8 cellular contexts compared by ENCODE assay signal in genomic region chr11:44133335-44133946, GRCh38. TPM values are rescaled to one million over a fixed set of nuclear protein-coding genes. Genes with fewer than 3 reads are reported as not detected.
DNase-seq lines count a peak whose midpoint lies in the region; ATAC-seq, FAIRE-seq and TF ChIP-seq lines count a peak whose summit lies in the region.

No MANE protein-coding gene starts in this region.

- H3K4me1 ChIP-seq in MM.1S (ENCODE audit: low read length) (no peaks in the 10 kb centered on the region), body of pancreas (peaks cover 11% of the 10 kb centered on the region), HepG2 (ENCODE audit: insufficient read depth, low read length) (peaks cover 15% of the 10 kb centered on the region)

- H3K9me3 ChIP-seq in MM.1S (replicated peaks; ENCODE audit: insufficient read depth, low read length): no peaks in the 10 kb centered on the region
- no peaks in the 10 kb centered on the region for H3K9me3 ChIP-seq in body of pancreas
- H3K9me3 ChIP-seq in HepG2 (ENCODE audit: low read length): no peaks in the 10 kb centered on the region

- no peak overlapping the region for H3K4me2 ChIP-seq in MM.1S (ENCODE audit: low read depth, low read length)
- no peak overlapping the region for H3K4me2 ChIP-seq in HepG2 (ENCODE audit: low read depth, low read length)

- FAIRE-seq in HepG2 (lab: Jason Lieb, UNC): peak; percentile 12

- no peaks in the 10 kb centered on the region for H3K9me3 Mint-ChIP-seq in stimulated activated naive CD8-positive, alpha-beta T cell treated with anti-CD3 and anti-CD28 coated beads, Interleukin-15, amount 100 ng/mL, for 72 hours
- no peaks in the 10 kb centered on the region for H3K9me3 Mint-ChIP-seq in activated CD4-positive, alpha-beta memory T cell treated with anti-CD3 and anti-CD28 coated beads, Interleukin-2, amount 10 ng/mL, durations not matched to agents 7 days and 5 days

- no peaks in the 10 kb centered on the region for H3K27me3 ChIP-seq in GM06990 (replicated peaks; ENCODE audit: control insufficient read depth, insufficient read depth, low read length)
- H3K27me3 ChIP-seq in MM.1S (replicated peaks; ENCODE audit: insufficient read depth, low read length): no peaks in the 10 kb centered on the region
- H3K27me3 ChIP-seq in body of pancreas: no peaks in the 10 kb centered on the region
- H3K27me3 ChIP-seq in HepG2 (ENCODE audit: control insufficient read depth in 1 of 2, insufficient read depth in 2 of 2, low read length in 2 of 2): no peaks in the 10 kb centered on the region

- H3K4me3 ChIP-seq in GM06990 (replicated peaks; ENCODE audit: low read depth, low read length) (no peak overlapping the region), MM.1S (ENCODE audit: low read length) (no peak overlapping the region), body of pancreas (no peak overlapping the region), HepG2 (replicated peaks in 1 of 3; ENCODE audit: insufficient read depth in 1 of 3, low read depth in 2 of 3, low read length in 3 of 3) (no peak overlapping the region)

- intact Hi-C loops in body of pancreas (cut with DNase I): no loop called here
- intact Hi-C loops in HepG2 (cut with micrococcal nuclease; ENCODE audit: unreplicated experiment): no loop called here

- H3K9ac ChIP-seq in MM.1S (ENCODE audit: low read length) (no peak overlapping the region), HepG2 (ENCODE audit: insufficient read depth, low read depth, low read length) (no peak overlapping the region)

- H2AFZ ChIP-seq in MM.1S (ENCODE audit: low read length) (no peak overlapping the region), HepG2 (ENCODE audit: low read length) (no peak overlapping the region)

- peaks cover 24% of the 10 kb centered on the region for H3K36me3 Mint-ChIP-seq in activated CD4-positive, alpha-beta memory T cell treated with anti-CD3 and anti-CD28 coated beads, Interleukin-2, amount 10 ng/mL, durations not matched to agents 7 days and 5 days (ENCODE audit: low read depth)

- BruUV-seq in HepG2 (replicated peaks; lab: Mats Ljungman, UMichigan): no TSS peak

- H4K20me1 ChIP-seq in MM.1S (ENCODE audit: insufficient read depth, low read length) (no peaks in the 10 kb centered on the region), HepG2 (ENCODE audit: insufficient read depth, low read length) (no peaks in the 10 kb centered on the region)

- H3K4me3 Mint-ChIP-seq in stimulated activated naive CD8-positive, alpha-beta T cell treated with anti-CD3 and anti-CD28 coated beads, Interleukin-15, amount 100 ng/mL, for 72 hours: no peak overlapping the region
- no peak overlapping the region for H3K4me3 Mint-ChIP-seq in activated CD4-positive, alpha-beta memory T cell treated with anti-CD3 and anti-CD28 coated beads, Interleukin-2, amount 10 ng/mL, durations not matched to agents 7 days and 5 days

- peak; percentile 36; the same call in 1 of the 2 replicates for TF ChIP-seq RAD21 in HepG2 (CRISPR knock-in tag; IDR thresholded peaks at IDR 0.05)

- H3K27ac ChIP-seq in MM.1S (ENCODE audit: low read length) (no peak overlapping the region), body of pancreas (no peak overlapping the region), HepG2 (ENCODE audit: extremely low read length, insufficient read depth, low read length) (no peak overlapping the region)

- CTCF ChIA-PET in HepG2 (lab: Yijun Ruan, JAX; ENCODE audit: low intra/inter-chr PET ratio, low total read pairs): interaction anchor here (1.8 kb wide), 1 partner anchor 153 kb away, joined by 4 read pairs; no protein-coding TSS in a partner anchor
- CTCF ChIA-PET in activated CD4-positive, alpha-beta memory T cell treated with anti-CD3 and anti-CD28 coated beads, Interleukin-2, amount 10 ng/mL, durations not matched to agents 7 days and 5 days (lab: Charles Lee): interaction anchor here (0.5 to 1.7 kb wide), 8 partner anchors 11 to 404 kb away, joined by 3 to 6 read pairs (median 3); partner anchors contain the start of gene EXT2

- no peak for TF ChIP-seq POLR2A in body of pancreas (IDR thresholded peaks at IDR 0.05)
- TF ChIP-seq POLR2A in HepG2 (IDR thresholded peaks at IDR 0.05; ENCODE audit: insufficient read depth in 1 of 2, low read depth in 2 of 2, low read length in 2 of 2): no peak

- TF ChIP-seq EP300 in HepG2 (IDR thresholded peaks at IDR 0.05; ENCODE audit: low read depth in 2 of 2, low read length in 2 of 2): no peak
- no peak for TF ChIP-seq EP300 in HepG2 (CRISPR knock-in tag; IDR thresholded peaks at IDR 0.05; ENCODE audit: borderline replicate concordance)

- ATAC-seq in body of pancreas: no peak
- ATAC-seq in HepG2: peak; percentile 76
- no peak for ATAC-seq in stimulated activated naive CD8-positive, alpha-beta T cell treated with anti-CD3 and anti-CD28 coated beads, Interleukin-15, amount 100 ng/mL, for 72 hours

- no peaks in the 10 kb centered on the region for H3F3A ChIP-seq in MM.1S (ENCODE audit: insufficient read depth, low read length)

- in situ Hi-C loops in HepG2 (cut with HindIII; ENCODE audit: extremely low pct_ligation_motif_present, low pct_unique_long_range_greater_than_20kb): no loop called here

- H3K36me3 ChIP-seq in GM06990 (ENCODE audit: control insufficient read depth, insufficient read depth, low read length): peaks cover 1% of the 10 kb centered on the region
- no peaks in the 10 kb centered on the region for H3K36me3 ChIP-seq in MM.1S (replicated peaks; ENCODE audit: insufficient read depth, low read length)
- H3K36me3 ChIP-seq in body of pancreas (replicated peaks in 1 of 2; ENCODE audit: insufficient read depth in 1 of 2, low read depth in 2 of 2): peaks cover 0 to 4% of the 10 kb centered on the region in 2 donors
- peaks cover 3 to 21% of the 10 kb centered on the region in 2 experiments; a peak in 4 of 5 replicates for H3K36me3 ChIP-seq in HepG2 (replicated peaks in 1 of 2; ENCODE audit: control insufficient read depth in 1 of 2, insufficient read depth in 2 of 2, low read length in 2 of 2)

- TF ChIP-seq CTCF in GM06990 (IDR thresholded peaks at IDR 0.05; ENCODE audit: insufficient read depth, low read length, poor library complexity, severe bottlenecking): peak; percentile 59
- TF ChIP-seq CTCF in MM.1S (IDR thresholded peaks at IDR 0.05; ENCODE audit: low read length): peak; percentile 54
- peak; percentile 8 to 49 (median 45) for TF ChIP-seq CTCF in body of pancreas (IDR thresholded peaks at IDR 0.05)
- peak; percentile 60 for TF ChIP-seq CTCF in HepG2 (CRISPR knock-in tag; IDR thresholded peaks at IDR 0.05)

- POLR2A ChIA-PET in HepG2 (lab: Yijun Ruan, JAX): no interaction called here
- POLR2A ChIA-PET in activated CD4-positive, alpha-beta memory T cell treated with anti-CD3 and anti-CD28 coated beads, Interleukin-2, amount 10 ng/mL, durations not matched to agents 7 days and 5 days (lab: Charles Lee): no interaction called here

- H3K9me2 ChIP-seq in MM.1S (replicated peaks; ENCODE audit: insufficient read depth, low read length): no peaks in the 10 kb centered on the region

- DNase-seq in GM06990 (ENCODE audit: extremely low read depth, insufficient read length): no peak
- DNase-seq in MM.1S: no peak
- peak in 2 of 4 donors; percentile 13 to 34 for DNase-seq in body of pancreas
- peak; percentile 17 for DNase-seq in HepG2 (ENCODE audit: low spot score)
- DNase-seq in stimulated activated naive CD8-positive, alpha-beta T cell treated with anti-CD3 and anti-CD28 coated beads, Interleukin-15, amount 100 ng/mL, for 72 hours: no peak
- no peak for DNase-seq in activated CD4-positive, alpha-beta T cell treated with anti-CD3 and anti-CD28 coated beads for 4 hours
- no peak for DNase-seq in GDM1 (lab: John Stamatoyannopoulos, UW)
- DNase-seq in activated CD4-positive, alpha-beta memory T cell treated with anti-CD3 and anti-CD28 coated beads, Interleukin-2, amount 10 ng/mL, durations not matched to agents 7 days and 5 days: no peak

- no peaks in the 10 kb centered on the region for H3K4me1 Mint-ChIP-seq in stimulated activated naive CD8-positive, alpha-beta T cell treated with anti-CD3 and anti-CD28 coated beads, Interleukin-15, amount 100 ng/mL, for 72 hours
- H3K4me1 Mint-ChIP-seq in activated CD4-positive, alpha-beta memory T cell treated with anti-CD3 and anti-CD28 coated beads, Interleukin-2, amount 10 ng/mL, durations not matched to agents 7 days and 5 days: no peaks in the 10 kb centered on the region

- WGBS in body of pancreas, 2 donors: 80 to 87% methylated on average over 1 of the region's 1 CpG
- WGBS in HepG2 (ENCODE audit: low lambda C conversion rate): 100% methylated on average over 1 of the region's 1 CpG

- H3K79me2 ChIP-seq in MM.1S (ENCODE audit: low read length) (no peaks in the 10 kb centered on the region), HepG2 (ENCODE audit: insufficient read depth, low read length) (no peaks in the 10 kb centered on the region)

- no peak overlapping the region for H3K27ac Mint-ChIP-seq in stimulated activated naive CD8-positive, alpha-beta T cell treated with anti-CD3 and anti-CD28 coated beads, Interleukin-15, amount 100 ng/mL, for 72 hours
- H3K27ac Mint-ChIP-seq in activated CD4-positive, alpha-beta memory T cell treated with anti-CD3 and anti-CD28 coated beads, Interleukin-2, amount 10 ng/mL, durations not matched to agents 7 days and 5 days: no peak overlapping the region

- no peaks in the 10 kb centered on the region for H3K27me3 Mint-ChIP-seq in stimulated activated naive CD8-positive, alpha-beta T cell treated with anti-CD3 and anti-CD28 coated beads, Interleukin-15, amount 100 ng/mL, for 72 hours
- no peaks in the 10 kb centered on the region for H3K27me3 Mint-ChIP-seq in activated CD4-positive, alpha-beta memory T cell treated with anti-CD3 and anti-CD28 coated beads, Interleukin-2, amount 10 ng/mL, durations not matched to agents 7 days and 5 days

RNA-seq across cellular contexts. Expression of gene EXT2, which starts 38.0 kb away (rescaled TPM):
- 10 to 100 TPM; 21.4 to 34.2 TPM for total RNA-seq in body of pancreas
- total RNA-seq in HepG2 (2016; rRNA removed; fragmentation: Illumina TruSeq; extraction: Trizol): 32.7 and 68.7 TPM in 2 replicates
- total RNA-seq in HepG2 (2016; cell fraction: cytosol; rRNA removed; fragmentation: Illumina TruSeq; extraction: Trizol; ENCODE audit: low read depth): 8.6 and 10.8 TPM in 2 replicates
- 30.5 and 64.4 TPM in 2 replicates for total RNA-seq in HepG2 (2016; cell fraction: insoluble cytoplasmic fraction; rRNA removed; fragmentation: Illumina TruSeq; extraction: Trizol)
- total RNA-seq in HepG2 (2016; cell fraction: membrane; rRNA removed; fragmentation: Illumina TruSeq; extraction: Trizol): 16.9 and 17.7 TPM in 2 replicates
- total RNA-seq in HepG2 (2016; cell fraction: nucleus; rRNA removed; fragmentation: Illumina TruSeq; extraction: Trizol): 60.9 and 75.9 TPM in 2 replicates
- 55.0 and 61.5 TPM in 2 replicates for polyA plus RNA-seq in HepG2 (2011; rRNA removed)
- polyA plus RNA-seq in HepG2 (2011; cell fraction: cytosol; rRNA removed): 53.3 and 56.3 TPM in 2 replicates
- polyA plus RNA-seq in HepG2 (2011; cell fraction: nucleus; rRNA removed): 20.6 and 24.5 TPM in 2 replicates
- polyA plus RNA-seq in HepG2 (2012): 37.3 and 38.6 TPM in 2 replicates
- 3.9 and 4.0 TPM in 2 replicates for polyA plus RNA-seq in HepG2 (2016; cell fraction: cytosol; fragmentation: Illumina TruSeq; extraction: Trizol; ENCODE audit: low read depth)
- 24.3 and 25.4 TPM in 2 replicates for polyA plus RNA-seq in HepG2 (2016; cell fraction: insoluble cytoplasmic fraction; fragmentation: Illumina TruSeq; extraction: Trizol; ENCODE audit: low read depth)
- polyA plus RNA-seq in HepG2 (2016; cell fraction: membrane; fragmentation: Illumina TruSeq; extraction: Trizol; ENCODE audit: low read depth): 8.2 and 8.3 TPM in 2 replicates
- 51.5 and 55.1 TPM in 2 replicates for polyA plus RNA-seq in HepG2 (2016; cell fraction: nucleus; fragmentation: Illumina TruSeq; extraction: Trizol; ENCODE audit: insufficient read depth, low read depth)
- polyA minus RNA-seq in HepG2 (2011; rRNA and poly(A)+ RNA removed; ENCODE audit: low replicate concordance): 78.0 and 127 TPM in 2 replicates
- polyA minus RNA-seq in HepG2 (2011; cell fraction: cytosol; rRNA and poly(A)+ RNA removed): 45.5 and 50.2 TPM in 2 replicates
- 51.2 and 60.8 TPM in 2 replicates for polyA minus RNA-seq in HepG2 (2011; cell fraction: nucleus; rRNA and poly(A)+ RNA removed)
- total RNA-seq in activated CD4-positive, alpha-beta memory T cell treated with anti-CD3 and anti-CD28 coated beads, Interleukin-2, amount 10 ng/mL, durations not matched to agents 7 days and 5 days: 10 to 100 TPM; 24.5 to 26.0 TPM
